ENCODE assay signal across 26 cellular contexts in genomic region chr2:238250896-238251295, GRCh38.
"Had no signal": no experiment of that assay in that cellular context is flagged by ENCODE, and none has a peak within 500 bp of the region (broad histone marks: within the 10 kb centered on the region; RNA-seq: fewer than 3 reads in every experiment).

No MANE protein-coding gene starts in this region.

- H3K27me3 Mint-ChIP-seq: naive B cell; natural killer cell treated with Interleukin-12 subunit alpha and Interleukin-12 subunit beta and Interleukin-15 and Interleukin-18, amount 100 ng/mL, for 72 hours; stimulated activated memory B cell treated with anti-CD40 and anti-IgM and Interleukin-4, amounts not matched to agents 10 μg/mL and 1 μg/mL and 100 μg/mL, for 72 hours had no signal

- H3K4me1 Mint-ChIP-seq: stimulated activated memory B cell treated with anti-CD40 and anti-IgM and Interleukin-4, amounts not matched to agents 10 μg/mL and 1 μg/mL and 100 μg/mL, for 72 hours had no signal

- H3K27me3 ChIP-seq: esophagus muscularis mucosa, foreskin keratinocyte, gastroesophageal sphincter, heart right ventricle, sigmoid colon, testis, tibial nerve, upper lobe of right lung, uterus had no signal

- ATAC-seq: foreskin keratinocyte; gastroesophageal sphincter; heart right ventricle; left colon; left ventricle myocardium superior; lower lobe of right lung; natural killer cell treated with Interleukin-12 subunit alpha and Interleukin-12 subunit beta and Interleukin-15 and Interleukin-18, amount 100 ng/mL, for 72 hours; psoas muscle; right cardiac atrium; stimulated activated memory B cell treated with anti-CD40 and anti-IgM and Interleukin-4, amounts not matched to agents 10 μg/mL and 1 μg/mL and 100 μg/mL, for 72 hours; stimulated activated naive CD8-positive, alpha-beta T cell treated with anti-CD3 and anti-CD28 coated beads, Interleukin-15, Interleukin-2, amounts not matched to agents 100 U/mL and 50 U/mL, for 24 hours; upper lobe of right lung had no signal

- H3K36me3 ChIP-seq: uterus had no signal

- DNase-seq: dermis blood vessel endothelial cell; effector memory CD4-positive, alpha-beta T cell; foreskin keratinocyte; hippocampal formation; kidney glomerular epithelial cell; left colon; naive B cell; nucleus accumbens; psoas muscle; sigmoid colon; stimulated activated CD4-positive, alpha-beta T cell treated with anti-CD3 and anti-CD28 coated beads, Interleukin-4, amount 100 ng/mL, for 4 hours; stimulated activated naive CD8-positive, alpha-beta T cell treated with anti-CD3 and anti-CD28 coated beads, Interleukin-15, Interleukin-2, amounts not matched to agents 100 U/mL and 50 U/mL, for 24 hours; substantia nigra; testis; upper lobe of right lung; uterus had no signal

- H3K36me3 Mint-ChIP-seq: natural killer cell treated with Interleukin-12 subunit alpha and Interleukin-12 subunit beta and Interleukin-15 and Interleukin-18, amount 100 ng/mL, for 72 hours had no signal

- H3K9me3 Mint-ChIP-seq: naive B cell; natural killer cell treated with Interleukin-12 subunit alpha and Interleukin-12 subunit beta and Interleukin-15 and Interleukin-18, amount 100 ng/mL, for 72 hours; stimulated activated memory B cell treated with anti-CD40 and anti-IgM and Interleukin-4, amounts not matched to agents 10 μg/mL and 1 μg/mL and 100 μg/mL, for 72 hours had no signal

- H3K27ac ChIP-seq: coronary artery, esophagus muscularis mucosa, foreskin keratinocyte, gastroesophageal sphincter, heart right ventricle, lower lobe of right lung, psoas muscle, sigmoid colon, testis, tibial nerve, upper lobe of right lung, uterus had no signal

- H3K27ac Mint-ChIP-seq: natural killer cell treated with Interleukin-12 subunit alpha and Interleukin-12 subunit beta and Interleukin-15 and Interleukin-18, amount 100 ng/mL, for 72 hours; stimulated activated memory B cell treated with anti-CD40 and anti-IgM and Interleukin-4, amounts not matched to agents 10 μg/mL and 1 μg/mL and 100 μg/mL, for 72 hours had no signal

- H3K4me1 ChIP-seq: esophagus muscularis mucosa, foreskin keratinocyte, gastroesophageal sphincter, heart right ventricle, sigmoid colon, testis, tibial nerve, uterus had no signal

- H3K4me3 Mint-ChIP-seq: naive B cell; natural killer cell treated with Interleukin-12 subunit alpha and Interleukin-12 subunit beta and Interleukin-15 and Interleukin-18, amount 100 ng/mL, for 72 hours; stimulated activated memory B cell treated with anti-CD40 and anti-IgM and Interleukin-4, amounts not matched to agents 10 μg/mL and 1 μg/mL and 100 μg/mL, for 72 hours had no signal

- H3K4me3 ChIP-seq: coronary artery, esophagus muscularis mucosa, gastroesophageal sphincter, heart right ventricle, lower lobe of right lung, psoas muscle, sigmoid colon, testis, tibial nerve, upper lobe of right lung, uterus had no signal

- H3K9me3 ChIP-seq: esophagus muscularis mucosa, gastroesophageal sphincter, heart right ventricle, lower lobe of right lung, psoas muscle, sigmoid colon, testis, tibial nerve, upper lobe of right lung, uterus had no signal
